20 cellular contexts compared by ENCODE assay signal in genomic region chr22:49617264-49617663, GRCh38.
"Had no signal": no experiment of that assay in that cellular context is flagged by ENCODE, and none has a peak within 500 bp of the region (broad histone marks: within the 10 kb centered on the region; RNA-seq: fewer than 3 reads in every experiment).

No MANE protein-coding gene starts in this region.

- H3K36me3 ChIP-seq: neural progenitor cell, prostate gland, right atrium auricular region, thoracic aorta, transverse colon, vagina had no signal

- H3K27ac Mint-ChIP-seq: naive thymus-derived CD4-positive, alpha-beta T cell; nephron; neural progenitor cell; stimulated activated naive CD8-positive, alpha-beta T cell treated with anti-CD3 and anti-CD28 coated beads, Interleukin-15, Interleukin-2, amounts not matched to agents 100 ng/mL and 50 ng/mL, for 24 hours had no signal

- H3K4me2 ChIP-seq: neural progenitor cell, smooth muscle cell had no signal

- H3K4me1 ChIP-seq: prostate gland, right atrium auricular region, transverse colon, vagina had no signal

- H3K9me3 ChIP-seq: prostate gland, vagina had no signal

- H3K9ac ChIP-seq: neural progenitor cell had no signal

- DNase-seq: cortex of kidney; mammary epithelial cell; mesendoderm; midbrain; naive thymus-derived CD4-positive, alpha-beta T cell; nucleus accumbens; stimulated activated CD4-positive, alpha-beta T cell treated with anti-CD3 and anti-CD28 coated beads, Interleukin-12 subunit alpha, Interleukin-12 subunit beta, amount 100 ng/mL, for 4 hours; stimulated activated CD4-positive, alpha-beta T cell treated with anti-CD3 and anti-CD28 coated beads, Interleukin-1b, Interleukin-23, amount 100 ng/mL, for 48 hours; stimulated activated CD4-positive, alpha-beta T cell treated with anti-CD3 and anti-CD28 coated beads, Interleukin-4, amount 100 ng/mL, for 1 hour; stimulated activated CD8-positive, alpha-beta memory T cell treated with anti-CD3 and anti-CD28 coated beads, Interleukin-4, amount 100 ng/mL, for 48 hours; transverse colon had no signal

- H3K27me3 ChIP-seq: neural progenitor cell, right atrium auricular region, transverse colon, vagina had no signal

- H3K27me3 Mint-ChIP-seq: naive thymus-derived CD4-positive, alpha-beta T cell; stimulated activated naive CD8-positive, alpha-beta T cell treated with anti-CD3 and anti-CD28 coated beads, Interleukin-15, Interleukin-2, amounts not matched to agents 100 ng/mL and 50 ng/mL, for 24 hours had no signal

- H3K27ac ChIP-seq: neural progenitor cell, prostate gland, right atrium auricular region, thoracic aorta, transverse colon, vagina had no signal

- H3K36me3 Mint-ChIP-seq: neural progenitor cell had no signal

- H3K4me3 ChIP-seq: neural progenitor cell, prostate gland, right atrium auricular region, smooth muscle cell, thoracic aorta, transverse colon, vagina had no signal

- H3K4me3 Mint-ChIP-seq: nephron; neural progenitor cell; stimulated activated naive CD8-positive, alpha-beta T cell treated with anti-CD3 and anti-CD28 coated beads, Interleukin-15, Interleukin-2, amounts not matched to agents 100 ng/mL and 50 ng/mL, for 24 hours had no signal

- ATAC-seq: naive thymus-derived CD4-positive, alpha-beta T cell; sciatic nerve had no signal

- H3K4me1 Mint-ChIP-seq: nephron, neural progenitor cell had no signal
